8 cellular contexts compared by ENCODE assay signal in genomic region chr2:157420771-157421323, GRCh38. TPM values are rescaled to one million over a fixed set of nuclear protein-coding genes. Genes with fewer than 3 reads are reported as not detected.
DNase-seq lines count a peak whose midpoint lies in the region; ATAC-seq lines count a peak whose summit lies in the region.

No MANE protein-coding gene starts in this region.

- H3K36me3 Mint-ChIP-seq in activated T-helper 17 cell treated with anti-CD3 and anti-CD28 coated beads, Interleukin-2, amount 50 U/mL, for 72 hours (ENCODE audit: low read depth) = peaks cover 100% of the 10 kb centered on the region

- peak; percentile 49 for ATAC-seq in GM19023 (IDR thresholded peaks at IDR 0.05; ENCODE audit: unreplicated experiment)
- ATAC-seq in HG03354 (IDR thresholded peaks at IDR 0.05; ENCODE audit: poor library complexity, severe bottlenecking, unreplicated experiment) = peak; percentile 50
- ATAC-seq in activated T-helper 17 cell treated with anti-CD3 and anti-CD28 coated beads, Interleukin-2, amount 50 U/mL, for 72 hours (replicated peaks) = peak; percentile 80
- ATAC-seq in GM19455 (IDR thresholded peaks at IDR 0.05; ENCODE audit: unreplicated experiment) = no peak
- no peak for ATAC-seq in GM21515 (IDR thresholded peaks at IDR 0.05; ENCODE audit: unreplicated experiment)

- peak overlapping the region; percentile 92 for H3K4me3 Mint-ChIP-seq in activated T-helper 17 cell treated with anti-CD3 and anti-CD28 coated beads, Interleukin-2, amount 50 U/mL, for 72 hours

- peak overlapping the region; percentile 96 for H3K27ac Mint-ChIP-seq in activated T-helper 17 cell treated with anti-CD3 and anti-CD28 coated beads, Interleukin-2, amount 50 U/mL, for 72 hours

- DNase-seq in renal cortical epithelial cell (ENCODE audit: low read depth) (peak; percentile 39), SHP77 (lab: John Stamatoyannopoulos, UW) (no peak), midbrain (lab: John Stamatoyannopoulos, UW) (no peak)

- H3K27me3 Mint-ChIP-seq in activated T-helper 17 cell treated with anti-CD3 and anti-CD28 coated beads, Interleukin-2, amount 50 U/mL, for 72 hours = no peaks in the 10 kb centered on the region

- no peaks in the 10 kb centered on the region for H3K9me3 Mint-ChIP-seq in activated T-helper 17 cell treated with anti-CD3 and anti-CD28 coated beads, Interleukin-2, amount 50 U/mL, for 72 hours

- H3K4me1 Mint-ChIP-seq in activated T-helper 17 cell treated with anti-CD3 and anti-CD28 coated beads, Interleukin-2, amount 50 U/mL, for 72 hours = peaks cover 61% of the 10 kb centered on the region

RNA-seq across cellular contexts. Expression of gene CYTIP, which starts 23.0 kb away (rescaled TPM):
- total RNA-seq in activated T-helper 17 cell treated with anti-CD3 and anti-CD28 coated beads, Interleukin-2, amount 50 U/mL, for 72 hours = 100 to 1,000 TPM; 581 to 591 TPM
- total RNA-seq in renal cortical epithelial cell = 0.94 TPM in 1 of 2 replicates, not detected in the other

Comparison
In these comparisons a context has a peak if more than half of its experiments do, and no peak if none do; other contexts are left out.
1. ATAC-seq: peak in GM19023 (single experiment), HG03354 (single experiment) and activated T-helper 17 cell treated with anti-CD3 and anti-CD28 coated beads, Interleukin-2, amount 50 U/mL, for 72 hours (single experiment); none in GM19455 (single experiment) and GM21515 (single experiment).
2. RNA of gene CYTIP, which starts 23.0 kb away (total RNA-seq): 581 to 591 TPM in activated T-helper 17 cell treated with anti-CD3 and anti-CD28 coated beads, Interleukin-2, amount 50 U/mL, for 72 hours; 0.94 TPM in renal cortical epithelial cell; every median in the first group is over 100 times any median in the second.